In the genomic region with DNA sequence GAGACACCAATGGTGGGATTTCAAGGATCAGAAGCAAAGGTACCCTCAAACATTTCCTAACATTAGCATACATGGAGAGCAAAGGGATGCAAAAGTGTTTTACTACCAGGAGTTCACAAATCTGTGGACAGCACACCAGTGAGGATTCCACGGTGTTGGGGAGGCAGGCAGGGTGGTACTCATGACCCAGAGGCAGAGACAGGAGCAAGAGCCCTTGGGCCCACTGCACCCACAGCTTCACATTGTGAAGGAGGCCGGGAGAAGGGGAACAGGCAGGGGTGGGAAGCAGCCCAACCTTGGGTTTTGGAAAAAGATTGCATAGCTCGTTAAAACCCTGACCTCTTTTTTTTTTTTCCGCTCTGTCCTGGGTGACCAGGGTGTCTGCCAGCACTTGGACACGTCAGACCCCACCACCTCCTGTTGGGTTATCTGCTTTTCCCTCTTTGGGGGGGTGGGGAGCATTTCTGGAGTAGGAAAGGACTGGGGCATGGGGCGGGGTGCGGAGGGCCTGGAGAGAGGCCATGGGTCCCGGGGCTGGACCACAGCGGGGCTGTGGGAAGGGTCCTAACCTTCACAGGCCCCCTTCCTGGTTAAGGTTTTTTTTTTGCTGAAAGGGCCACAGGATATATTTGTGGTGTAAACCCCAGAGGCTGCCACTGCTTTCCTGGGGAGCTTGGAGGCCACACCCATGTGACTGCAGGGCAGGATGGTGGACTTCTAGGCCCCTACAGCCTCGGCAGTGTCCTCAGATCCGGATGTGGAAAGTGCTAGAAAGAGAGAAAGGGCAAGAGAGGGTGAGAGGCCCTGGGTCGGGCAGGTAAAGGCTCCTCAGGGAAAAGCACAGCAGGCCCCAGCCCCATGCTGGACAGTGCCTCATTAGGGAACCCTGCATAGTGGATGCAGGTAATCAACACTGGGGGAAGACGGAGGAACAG, we compare ENCODE assay signal across 1 cellular context.
TF ChIP-seq lines count a peak whose summit lies in the region.

No MANE protein-coding gene starts in this region.

TF ChIP-seq in GM12878, 131 proteins besides CTCF, POLR2A, EP300 and RAD21:
- no peak for TF ChIP-seq NBN (IDR thresholded peaks at IDR 0.05)
- no peak for TF ChIP-seq FOXK2 (IDR thresholded peaks at IDR 0.05)
- TF ChIP-seq EZH2 (IDR thresholded peaks at IDR 0.05; ENCODE audit: borderline replicate concordance, control insufficient read depth, low read depth, low read length) = no peak
- no peak for TF ChIP-seq SRF (IDR thresholded peaks at IDR 0.05; ENCODE audit: low read depth in 2 of 2, low read length in 2 of 2)
- TF ChIP-seq, protein P1, sequence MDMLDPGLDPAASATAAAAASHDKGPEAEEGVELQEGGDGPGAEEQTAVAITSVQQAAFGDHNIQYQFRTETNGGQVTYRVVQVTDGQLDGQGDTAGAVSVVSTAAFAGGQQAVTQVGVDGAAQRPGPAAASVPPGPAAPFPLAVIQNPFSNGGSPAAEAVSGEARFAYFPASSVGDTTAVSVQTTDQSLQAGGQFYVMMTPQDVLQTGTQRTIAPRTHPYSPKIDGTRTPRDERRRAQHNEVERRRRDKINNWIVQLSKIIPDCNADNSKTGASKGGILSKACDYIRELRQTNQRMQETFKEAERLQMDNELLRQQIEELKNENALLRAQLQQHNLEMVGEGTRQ (IDR thresholded peaks at IDR 0.05; ENCODE audit: borderline replicate concordance, low read depth, low read length) = no peak
- TF ChIP-seq HDAC2 (IDR thresholded peaks at IDR 0.05) = no peak
- TF ChIP-seq, protein P2, sequence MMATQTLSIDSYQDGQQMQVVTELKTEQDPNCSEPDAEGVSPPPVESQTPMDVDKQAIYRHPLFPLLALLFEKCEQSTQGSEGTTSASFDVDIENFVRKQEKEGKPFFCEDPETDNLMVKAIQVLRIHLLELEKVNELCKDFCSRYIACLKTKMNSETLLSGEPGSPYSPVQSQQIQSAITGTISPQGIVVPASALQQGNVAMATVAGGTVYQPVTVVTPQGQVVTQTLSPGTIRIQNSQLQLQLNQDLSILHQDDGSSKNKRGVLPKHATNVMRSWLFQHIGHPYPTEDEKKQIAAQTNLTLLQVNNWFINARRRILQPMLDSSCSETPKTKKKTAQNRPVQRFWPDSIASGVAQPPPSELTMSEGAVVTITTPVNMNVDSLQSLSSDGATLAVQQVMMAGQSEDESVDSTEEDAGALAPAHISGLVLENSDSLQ (IDR thresholded peaks at IDR 0.05) = no peak
- TF ChIP-seq, protein P3, sequence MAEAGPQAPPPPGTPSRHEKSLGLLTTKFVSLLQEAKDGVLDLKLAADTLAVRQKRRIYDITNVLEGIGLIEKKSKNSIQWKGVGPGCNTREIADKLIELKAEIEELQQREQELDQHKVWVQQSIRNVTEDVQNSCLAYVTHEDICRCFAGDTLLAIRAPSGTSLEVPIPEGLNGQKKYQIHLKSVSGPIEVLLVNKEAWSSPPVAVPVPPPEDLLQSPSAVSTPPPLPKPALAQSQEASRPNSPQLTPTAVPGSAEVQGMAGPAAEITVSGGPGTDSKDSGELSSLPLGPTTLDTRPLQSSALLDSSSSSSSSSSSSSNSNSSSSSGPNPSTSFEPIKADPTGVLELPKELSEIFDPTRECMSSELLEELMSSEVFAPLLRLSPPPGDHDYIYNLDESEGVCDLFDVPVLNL (IDR thresholded peaks at IDR 0.05; ENCODE audit: low read depth, low read length) = no peak
- TF ChIP-seq HCFC1 (IDR thresholded peaks at IDR 0.05; ENCODE audit: low read length) = no peak
- TF ChIP-seq MEF2B (IDR thresholded peaks at IDR 0.05; ENCODE audit: partially characterized antibody, poor library complexity, severe bottlenecking) = no peak
- TF ChIP-seq PML (IDR thresholded peaks at IDR 0.05; ENCODE audit: low read length) = no peak
- TF ChIP-seq BRCA1 (IDR thresholded peaks at IDR 0.05; ENCODE audit: low read depth, low read length) = no peak
- TF ChIP-seq CBX5 (IDR thresholded peaks at IDR 0.05; ENCODE audit: low read depth) = no peak
- no peak for TF ChIP-seq MXI1 (IDR thresholded peaks at IDR 0.05; ENCODE audit: low read depth, low read length)
- TF ChIP-seq CEBPB (IDR thresholded peaks at IDR 0.05; ENCODE audit: borderline replicate concordance in 1 of 2, low read depth in 2 of 2, low read length in 2 of 2) = no peak
- no peak for TF ChIP-seq GATAD2B (conservative IDR thresholded peaks at IDR 0.05; ENCODE audit: low read depth)
- TF ChIP-seq PAX8 (IDR thresholded peaks at IDR 0.05) = no peak
- no peak for TF ChIP-seq SIN3A (IDR thresholded peaks at IDR 0.05; ENCODE audit: low read depth, low read length)
- TF ChIP-seq RFX5 (IDR thresholded peaks at IDR 0.05; ENCODE audit: low read depth, low read length) = no peak
- TF ChIP-seq, protein P4, sequence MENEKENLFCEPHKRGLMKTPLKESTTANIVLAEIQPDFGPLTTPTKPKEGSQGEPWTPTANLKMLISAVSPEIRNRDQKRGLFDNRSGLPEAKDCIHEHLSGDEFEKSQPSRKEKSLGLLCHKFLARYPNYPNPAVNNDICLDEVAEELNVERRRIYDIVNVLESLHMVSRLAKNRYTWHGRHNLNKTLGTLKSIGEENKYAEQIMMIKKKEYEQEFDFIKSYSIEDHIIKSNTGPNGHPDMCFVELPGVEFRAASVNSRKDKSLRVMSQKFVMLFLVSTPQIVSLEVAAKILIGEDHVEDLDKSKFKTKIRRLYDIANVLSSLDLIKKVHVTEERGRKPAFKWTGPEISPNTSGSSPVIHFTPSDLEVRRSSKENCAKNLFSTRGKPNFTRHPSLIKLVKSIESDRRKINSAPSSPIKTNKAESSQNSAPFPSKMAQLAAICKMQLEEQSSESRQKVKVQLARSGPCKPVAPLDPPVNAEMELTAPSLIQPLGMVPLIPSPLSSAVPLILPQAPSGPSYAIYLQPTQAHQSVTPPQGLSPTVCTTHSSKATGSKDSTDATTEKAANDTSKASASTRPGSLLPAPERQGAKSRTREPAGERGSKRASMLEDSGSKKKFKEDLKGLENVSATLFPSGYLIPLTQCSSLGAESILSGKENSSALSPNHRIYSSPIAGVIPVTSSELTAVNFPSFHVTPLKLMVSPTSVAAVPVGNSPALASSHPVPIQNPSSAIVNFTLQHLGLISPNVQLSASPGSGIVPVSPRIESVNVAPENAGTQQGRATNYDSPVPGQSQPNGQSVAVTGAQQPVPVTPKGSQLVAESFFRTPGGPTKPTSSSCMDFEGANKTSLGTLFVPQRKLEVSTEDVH (IDR thresholded peaks at IDR 0.05; ENCODE audit: low read depth, partially characterized antibody) = no peak
TF ChIP-seq in GM12878: peak in this region for 0.
